2 cellular contexts compared by ENCODE assay signal in the genomic region with DNA sequence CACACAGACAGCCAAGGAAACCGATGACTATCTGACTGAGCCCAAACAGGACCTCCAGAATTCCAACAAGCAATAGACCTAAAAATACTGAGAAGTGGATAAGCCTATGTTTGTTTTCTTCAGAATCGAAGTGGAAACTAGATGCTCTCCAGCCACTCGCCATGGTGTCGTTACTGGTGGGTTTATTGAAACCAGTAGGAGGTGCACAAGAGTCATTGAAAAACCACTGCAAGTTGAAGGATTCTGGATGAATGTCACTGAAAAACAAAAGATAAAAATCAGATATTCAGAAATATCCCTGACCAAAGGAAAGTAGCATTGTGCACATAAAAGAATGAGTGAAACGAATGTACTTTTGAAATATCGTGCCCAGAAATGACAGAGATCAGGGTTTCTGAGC.
TF ChIP-seq lines count a peak whose summit lies in the region.

No MANE protein-coding gene starts in this region.

TF ChIP-seq in SK-N-SH, 30 proteins besides CTCF, POLR2A, EP300 and RAD21:
- TF ChIP-seq, protein P1, sequence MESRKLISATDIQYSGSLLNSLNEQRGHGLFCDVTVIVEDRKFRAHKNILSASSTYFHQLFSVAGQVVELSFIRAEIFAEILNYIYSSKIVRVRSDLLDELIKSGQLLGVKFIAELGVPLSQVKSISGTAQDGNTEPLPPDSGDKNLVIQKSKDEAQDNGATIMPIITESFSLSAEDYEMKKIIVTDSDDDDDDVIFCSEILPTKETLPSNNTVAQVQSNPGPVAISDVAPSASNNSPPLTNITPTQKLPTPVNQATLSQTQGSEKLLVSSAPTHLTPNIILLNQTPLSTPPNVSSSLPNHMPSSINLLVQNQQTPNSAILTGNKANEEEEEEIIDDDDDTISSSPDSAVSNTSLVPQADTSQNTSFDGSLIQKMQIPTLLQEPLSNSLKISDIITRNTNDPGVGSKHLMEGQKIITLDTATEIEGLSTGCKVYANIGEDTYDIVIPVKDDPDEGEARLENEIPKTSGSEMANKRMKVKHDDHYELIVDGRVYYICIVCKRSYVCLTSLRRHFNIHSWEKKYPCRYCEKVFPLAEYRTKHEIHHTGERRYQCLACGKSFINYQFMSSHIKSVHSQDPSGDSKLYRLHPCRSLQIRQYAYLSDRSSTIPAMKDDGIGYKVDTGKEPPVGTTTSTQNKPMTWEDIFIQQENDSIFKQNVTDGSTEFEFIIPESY (IDR thresholded peaks at IDR 0.05; ENCODE audit: borderline replicate concordance, low read depth) = no peak
- no peak for TF ChIP-seq GABPA (IDR thresholded peaks at IDR 0.05; ENCODE audit: low read depth)
- TF ChIP-seq, protein P2, sequence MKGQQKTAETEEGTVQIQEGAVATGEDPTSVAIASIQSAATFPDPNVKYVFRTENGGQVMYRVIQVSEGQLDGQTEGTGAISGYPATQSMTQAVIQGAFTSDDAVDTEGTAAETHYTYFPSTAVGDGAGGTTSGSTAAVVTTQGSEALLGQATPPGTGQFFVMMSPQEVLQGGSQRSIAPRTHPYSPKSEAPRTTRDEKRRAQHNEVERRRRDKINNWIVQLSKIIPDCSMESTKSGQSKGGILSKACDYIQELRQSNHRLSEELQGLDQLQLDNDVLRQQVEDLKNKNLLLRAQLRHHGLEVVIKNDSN (IDR thresholded peaks at IDR 0.05; ENCODE audit: borderline replicate concordance, low read depth) = no peak
- no peak for TF ChIP-seq CHD2 (IDR thresholded peaks at IDR 0.05; ENCODE audit: low read length, partially characterized antibody)
- no peak for TF ChIP-seq FOXM1 (IDR thresholded peaks at IDR 0.05; ENCODE audit: low read depth)
- no peak for TF ChIP-seq FOXJ3 (CRISPR knock-in tag; IDR thresholded peaks at IDR 0.05)
- TF ChIP-seq TCF12 (IDR thresholded peaks at IDR 0.05) = no peak
- TF ChIP-seq SIN3A (IDR thresholded peaks at IDR 0.05; ENCODE audit: borderline replicate concordance, low read depth, low read length) = no peak
- no peak for TF ChIP-seq ELF1 (IDR thresholded peaks at IDR 0.05)
- TF ChIP-seq FOSL2 (IDR thresholded peaks at IDR 0.05; ENCODE audit: borderline replicate concordance, low read depth) = no peak

TF ChIP-seq in SK-N-SH treated with all-trans-retinoic acid at 6 μM for 48 hours, 23 proteins besides CTCF, POLR2A, EP300 and RAD21:
- TF ChIP-seq, protein P3, sequence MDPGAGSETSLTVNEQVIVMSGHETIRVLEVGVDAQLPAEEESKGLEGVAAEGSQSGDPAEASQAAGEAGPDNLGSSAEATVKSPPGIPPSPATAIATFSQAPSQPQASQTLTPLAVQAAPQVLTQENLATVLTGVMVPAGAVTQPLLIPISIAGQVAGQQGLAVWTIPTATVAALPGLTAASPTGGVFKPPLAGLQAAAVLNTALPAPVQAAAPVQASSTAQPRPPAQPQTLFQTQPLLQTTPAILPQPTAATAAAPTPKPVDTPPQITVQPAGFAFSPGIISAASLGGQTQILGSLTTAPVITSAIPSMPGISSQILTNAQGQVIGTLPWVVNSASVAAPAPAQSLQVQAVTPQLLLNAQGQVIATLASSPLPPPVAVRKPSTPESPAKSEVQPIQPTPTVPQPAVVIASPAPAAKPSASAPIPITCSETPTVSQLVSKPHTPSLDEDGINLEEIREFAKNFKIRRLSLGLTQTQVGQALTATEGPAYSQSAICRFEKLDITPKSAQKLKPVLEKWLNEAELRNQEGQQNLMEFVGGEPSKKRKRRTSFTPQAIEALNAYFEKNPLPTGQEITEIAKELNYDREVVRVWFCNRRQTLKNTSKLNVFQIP (CRISPR knock-in tag; IDR thresholded peaks at IDR 0.05; ENCODE audit: borderline replicate concordance, low read depth) = no peak
- TF ChIP-seq ZC3H10 (CRISPR knock-in tag; IDR thresholded peaks at IDR 0.05) (no peak), BACH2 (CRISPR knock-in tag; IDR thresholded peaks at IDR 0.05; ENCODE audit: borderline replicate concordance) (no peak), ZNF8 (CRISPR knock-in tag; IDR thresholded peaks at IDR 0.05) (no peak)
TF ChIP-seq in SK-N-SH treated with all-trans-retinoic acid at 6 μM for 48 hours: peak in this region for 0.
